ENCODE assay signal across 15 cellular contexts in genomic region chr7:27237735-27238334, GRCh38. TPM values are rescaled to one million over a fixed set of nuclear protein-coding genes. Genes with fewer than 3 reads are reported as not detected.
DNase-seq lines count a peak whose midpoint lies in the region; ATAC-seq lines count a peak whose summit lies in the region.
"Had no signal": no experiment of that assay in that cellular context is flagged by ENCODE, and none has a peak within 500 bp of the region (broad histone marks: within the 10 kb centered on the region; RNA-seq: fewer than 3 reads in every experiment).

No MANE protein-coding gene starts in this region.

- ATAC-seq in activated naive CD8-positive, alpha-beta T cell treated with anti-CD3 and anti-CD28 coated beads, Interleukin-2, amount 50 U/mL, for 24 hours: peak; percentile 71
- ATAC-seq in GM19463 (IDR thresholded peaks at IDR 0.05; ENCODE audit: unreplicated experiment): no peak
- ATAC-seq in esophagus mucosa: no peak
- ATAC-seq: Right ventricle myocardium inferior, sciatic nerve had no signal

- no peaks in the 10 kb centered on the region for H3K36me3 Mint-ChIP-seq in activated naive CD8-positive, alpha-beta T cell treated with anti-CD3 and anti-CD28 coated beads, Interleukin-2, amount 50 U/mL, for 24 hours (ENCODE audit: low read depth)
- H3K36me3 Mint-ChIP-seq in activated naive CD8-positive, alpha-beta T cell treated with anti-CD3 and anti-CD28 coated beads for 36 hours: no peaks in the 10 kb centered on the region

- no peaks in the 10 kb centered on the region for H3K9me3 Mint-ChIP-seq in activated naive CD8-positive, alpha-beta T cell treated with anti-CD3 and anti-CD28 coated beads, Interleukin-2, amount 50 U/mL, for 24 hours
- H3K9me3 Mint-ChIP-seq in activated naive CD8-positive, alpha-beta T cell treated with anti-CD3 and anti-CD28 coated beads for 36 hours: no peaks in the 10 kb centered on the region
- H3K9me3 Mint-ChIP-seq: activated B cell treated with CpG ODN at 0.5 μM for 24 hours had no signal

- no peak overlapping the region for H3K4me3 Mint-ChIP-seq in activated naive CD8-positive, alpha-beta T cell treated with anti-CD3 and anti-CD28 coated beads, Interleukin-2, amount 50 U/mL, for 24 hours
- H3K4me3 Mint-ChIP-seq in activated naive CD8-positive, alpha-beta T cell treated with anti-CD3 and anti-CD28 coated beads for 36 hours: no peak overlapping the region
- H3K4me3 Mint-ChIP-seq: activated B cell treated with CpG ODN at 0.5 μM for 24 hours had no signal

- no peak overlapping the region for H3K27ac Mint-ChIP-seq in activated naive CD8-positive, alpha-beta T cell treated with anti-CD3 and anti-CD28 coated beads, Interleukin-2, amount 50 U/mL, for 24 hours
- no peak overlapping the region for H3K27ac Mint-ChIP-seq in activated naive CD8-positive, alpha-beta T cell treated with anti-CD3 and anti-CD28 coated beads for 36 hours
- H3K27ac Mint-ChIP-seq: activated B cell treated with CpG ODN at 0.5 μM for 24 hours had no signal

- H3K4me1 Mint-ChIP-seq in activated naive CD8-positive, alpha-beta T cell treated with anti-CD3 and anti-CD28 coated beads, Interleukin-2, amount 50 U/mL, for 24 hours: peaks cover 16% of the 10 kb centered on the region
- peaks cover 23% of the 10 kb centered on the region for H3K4me1 Mint-ChIP-seq in activated naive CD8-positive, alpha-beta T cell treated with anti-CD3 and anti-CD28 coated beads for 36 hours

- DNase-seq in activated naive CD8-positive, alpha-beta T cell treated with anti-CD3 and anti-CD28 coated beads, Interleukin-2, amount 50 U/mL, for 24 hours: no peak
- no peak for DNase-seq in activated naive CD8-positive, alpha-beta T cell treated with anti-CD3 and anti-CD28 coated beads for 36 hours
- DNase-seq in RKO (ENCODE audit: low spot score) (peak; percentile 27), glomerular visceral epithelial cell (ENCODE audit: extremely low spot score) (peak; percentile 51), NCI-H1417 treated with DMSO at 0.1 percent for 48 hours (lab: John Stamatoyannopoulos, UW) (no peak)
- DNase-seq in activated CD4-positive, CD25-positive, alpha-beta regulatory T cell treated with anti-CD3 and anti-CD28 coated beads, Interleukin-2, amount 50 U/mL, for 72 hours: no peak
- DNase-seq: activated B cell treated with CpG ODN at 0.5 μM for 24 hours, activated gamma-delta T cell, colonic mucosa, NCI-H146 had no signal

- H3K27me3 Mint-ChIP-seq in activated naive CD8-positive, alpha-beta T cell treated with anti-CD3 and anti-CD28 coated beads, Interleukin-2, amount 50 U/mL, for 24 hours: peaks cover 86% of the 10 kb centered on the region
- peaks cover 96% of the 10 kb centered on the region for H3K27me3 Mint-ChIP-seq in activated naive CD8-positive, alpha-beta T cell treated with anti-CD3 and anti-CD28 coated beads for 36 hours

RNA-seq across cellular contexts. Expression of gene EVX1, which starts 4.8 kb away (rescaled TPM):
- total RNA-seq in activated naive CD8-positive, alpha-beta T cell treated with anti-CD3 and anti-CD28 coated beads for 36 hours: not detected
- not detected for total RNA-seq in esophagus mucosa
- total RNA-seq: activated B cell treated with CpG ODN at 0.5 μM for 24 hours, glomerular endothelial cell, Right ventricle myocardium inferior, sciatic nerve had no signal

RNA-seq across cellular contexts. Expression of gene HOXA13, which starts 37.9 kb away (rescaled TPM):
- not detected for total RNA-seq in activated naive CD8-positive, alpha-beta T cell treated with anti-CD3 and anti-CD28 coated beads for 36 hours
- total RNA-seq in esophagus mucosa: not detected
- total RNA-seq: activated B cell treated with CpG ODN at 0.5 μM for 24 hours, glomerular endothelial cell, Right ventricle myocardium inferior had no signal

RNA-seq across cellular contexts. Expression of gene HOXA11, which starts 52.8 kb away (rescaled TPM):
- under 1 TPM in 1 of 2 experiments, not detected in 1; 0.10 TPM for total RNA-seq in activated naive CD8-positive, alpha-beta T cell treated with anti-CD3 and anti-CD28 coated beads for 36 hours
- total RNA-seq in esophagus mucosa: not detected
- total RNA-seq: activated B cell treated with CpG ODN at 0.5 μM for 24 hours, Right ventricle myocardium inferior had no signal

Comparison
In these comparisons a context has a peak if more than half of its experiments do, and no peak if none do; other contexts are left out.
1. DNase-seq: peak in RKO (single experiment) and glomerular visceral epithelial cell (single experiment); none in activated naive CD8-positive, alpha-beta T cell treated with anti-CD3 and anti-CD28 coated beads, Interleukin-2, amount 50 U/mL, for 24 hours (single experiment), activated naive CD8-positive, alpha-beta T cell treated with anti-CD3 and anti-CD28 coated beads for 36 hours (single experiment), activated CD4-positive, CD25-positive, alpha-beta regulatory T cell treated with anti-CD3 and anti-CD28 coated beads, Interleukin-2, amount 50 U/mL, for 72 hours (single experiment) and NCI-H1417 treated with DMSO at 0.1 percent for 48 hours (single experiment).